27 cellular contexts compared by ENCODE assay signal in genomic region chr2:118678985-118679384, GRCh38.
"Had no signal": no experiment of that assay in that cellular context is flagged by ENCODE, and none has a peak within 500 bp of the region (broad histone marks: within the 10 kb centered on the region; RNA-seq: fewer than 3 reads in every experiment).

No MANE protein-coding gene starts in this region.

- H3K4me1 ChIP-seq: Peyer's patch, SJCRH30 had no signal

- H3K27ac ChIP-seq: Peyer's patch, RWPE1, SJCRH30, VCaP had no signal

- DNase-seq: activated CD4-positive, alpha-beta memory T cell treated with anti-CD3 and anti-CD28 coated beads, Interleukin-2, amount 10 ng/mL, durations not matched to agents 7 days and 5 days; activated CD4-positive, alpha-beta T cell treated with anti-CD3 and anti-CD28 coated beads for 36 hours; activated CD4-positive, alpha-beta T cell treated with anti-CD3 and anti-CD28 coated beads, Interleukin-2, amount 50 U/mL, for 1 hour; activated gamma-delta T cell treated with Interleukin-2 at 50 U/mL for 16 hours; activated naive CD4-positive, alpha-beta T cell treated with anti-CD3 and anti-CD28 coated beads, Interleukin-2, amount 10 ng/mL, durations not matched to agents 7 days and 5 days; activated naive CD8-positive, alpha-beta T cell treated with anti-CD3 and anti-CD28 coated beads for 36 hours; activated T-cell treated with anti-CD3 and anti-CD28 coated beads for 4 hours; activated T-cell treated with anti-CD3 and anti-CD28 coated beads, Interleukin-2, amount 50 U/mL, for 48 hours; cerebellar nuclear complex; Karpas-422; MM.1S; NCI-H1105; NCI-H1436; NCI-H1694 treated with DMSO at 0.1 percent for 48 hours; NCI-H2029 treated with DMSO at 0.1 percent for 48 hours; NCI-H345; NCI-H510A; NCI-H526 treated with DMSO at 0.1 percent for 48 hours; NCI-H82; Peyer's patch; Right ventricle myocardium superior; SJCRH30; SK-N-SH; T-helper 1 cell had no signal

- H3K27me3 ChIP-seq: Peyer's patch, SJCRH30 had no signal

- H3K9me2 ChIP-seq: SK-N-SH had no signal

- H3K4me3 ChIP-seq: Peyer's patch, SJCRH30 had no signal

- ATAC-seq: activated CD4-positive, alpha-beta T cell treated with anti-CD3 and anti-CD28 coated beads for 36 hours; activated T-helper 17 cell treated with anti-CD3 and anti-CD28 coated beads, Interleukin-2, amount 50 U/mL, for 72 hours had no signal

- H3K9me3 Mint-ChIP-seq: activated CD4-positive, alpha-beta memory T cell treated with anti-CD3 and anti-CD28 coated beads, Interleukin-2, amount 10 ng/mL, durations not matched to agents 7 days and 5 days; activated naive CD4-positive, alpha-beta T cell treated with anti-CD3 and anti-CD28 coated beads, Interleukin-2, amount 10 ng/mL, durations not matched to agents 7 days and 5 days; activated naive CD8-positive, alpha-beta T cell treated with anti-CD3 and anti-CD28 coated beads for 36 hours had no signal

- H3K4me2 ChIP-seq: SK-N-SH had no signal

- H3K9me3 ChIP-seq: Peyer's patch, SJCRH30, SK-N-SH had no signal

- H3K27ac Mint-ChIP-seq: activated CD4-positive, alpha-beta memory T cell treated with anti-CD3 and anti-CD28 coated beads, Interleukin-2, amount 10 ng/mL, durations not matched to agents 7 days and 5 days; activated CD4-positive, alpha-beta T cell treated with anti-CD3 and anti-CD28 coated beads for 36 hours; activated naive CD4-positive, alpha-beta T cell treated with anti-CD3 and anti-CD28 coated beads, Interleukin-2, amount 10 ng/mL, durations not matched to agents 7 days and 5 days; activated naive CD8-positive, alpha-beta T cell treated with anti-CD3 and anti-CD28 coated beads for 36 hours; activated T-helper 17 cell treated with anti-CD3 and anti-CD28 coated beads, Interleukin-2, amount 50 U/mL, for 72 hours had no signal

- H3K4me3 Mint-ChIP-seq: activated CD4-positive, alpha-beta memory T cell treated with anti-CD3 and anti-CD28 coated beads, Interleukin-2, amount 10 ng/mL, durations not matched to agents 7 days and 5 days; activated CD4-positive, alpha-beta T cell treated with anti-CD3 and anti-CD28 coated beads for 36 hours; activated naive CD4-positive, alpha-beta T cell treated with anti-CD3 and anti-CD28 coated beads, Interleukin-2, amount 10 ng/mL, durations not matched to agents 7 days and 5 days; activated naive CD8-positive, alpha-beta T cell treated with anti-CD3 and anti-CD28 coated beads for 36 hours; activated T-helper 17 cell treated with anti-CD3 and anti-CD28 coated beads, Interleukin-2, amount 50 U/mL, for 72 hours had no signal

- H3K27me3 Mint-ChIP-seq: activated CD4-positive, alpha-beta memory T cell treated with anti-CD3 and anti-CD28 coated beads, Interleukin-2, amount 10 ng/mL, durations not matched to agents 7 days and 5 days; activated naive CD4-positive, alpha-beta T cell treated with anti-CD3 and anti-CD28 coated beads, Interleukin-2, amount 10 ng/mL, durations not matched to agents 7 days and 5 days; activated naive CD8-positive, alpha-beta T cell treated with anti-CD3 and anti-CD28 coated beads for 36 hours had no signal

- H3K36me3 Mint-ChIP-seq: activated naive CD4-positive, alpha-beta T cell treated with anti-CD3 and anti-CD28 coated beads, Interleukin-2, amount 10 ng/mL, durations not matched to agents 7 days and 5 days; activated naive CD8-positive, alpha-beta T cell treated with anti-CD3 and anti-CD28 coated beads for 36 hours had no signal

- H3K36me3 ChIP-seq: Peyer's patch, SJCRH30 had no signal

- H3K4me1 Mint-ChIP-seq: activated CD4-positive, alpha-beta memory T cell treated with anti-CD3 and anti-CD28 coated beads, Interleukin-2, amount 10 ng/mL, durations not matched to agents 7 days and 5 days; activated CD4-positive, alpha-beta T cell treated with anti-CD3 and anti-CD28 coated beads for 36 hours; activated naive CD4-positive, alpha-beta T cell treated with anti-CD3 and anti-CD28 coated beads, Interleukin-2, amount 10 ng/mL, durations not matched to agents 7 days and 5 days; activated naive CD8-positive, alpha-beta T cell treated with anti-CD3 and anti-CD28 coated beads for 36 hours; activated T-helper 17 cell treated with anti-CD3 and anti-CD28 coated beads, Interleukin-2, amount 50 U/mL, for 72 hours had no signal
